Comparison of ENCODE assay signal across 10 cellular contexts in genomic region chr5:158676642-158677489, GRCh38.
DNase-seq lines count a peak whose midpoint lies in the region; ATAC-seq and TF ChIP-seq lines count a peak whose summit lies in the region.
"Had no signal": no experiment of that assay in that cellular context is flagged by ENCODE, and none has a peak within 500 bp of the region (broad histone marks: within the 10 kb centered on the region; RNA-seq: fewer than 3 reads in every experiment).

No MANE protein-coding gene starts in this region.

- H3K27ac Mint-ChIP-seq in osteocyte (ENCODE audit: unreplicated experiment), result no peak overlapping the region

- H3K4me3 ChIP-seq in adrenal gland, result no peak overlapping the region
- no peak overlapping the region for H3K4me3 ChIP-seq in retinal pigment epithelial cell (ENCODE audit: low read length)
- H3K4me3 ChIP-seq in left ventricle myocardium inferior, result no peak overlapping the region

- TF ChIP-seq CTCF in adrenal gland (IDR thresholded peaks at IDR 0.05) (peak in 4 of 6 experiments; percentile 18 to 24 (median 22)), retinal pigment epithelial cell (conservative IDR thresholded peaks at IDR 0.05; ENCODE audit: low read depth, low read length) (peak; percentile 12), left ventricle myocardium inferior (IDR thresholded peaks at IDR 0.05; ENCODE audit: borderline replicate concordance) (no peak), osteocyte (IDR thresholded peaks at IDR 0.05) (no peak)

- peaks cover 13% of the 10 kb centered on the region for H3K27me3 Mint-ChIP-seq in osteocyte (ENCODE audit: unreplicated experiment)

- no peak for TF ChIP-seq POLR2A in adrenal gland (IDR thresholded peaks at IDR 0.05)

- no peaks in the 10 kb centered on the region for H3K36me3 ChIP-seq in adrenal gland (replicated peaks in 1 of 2)
- no peaks in the 10 kb centered on the region for H3K36me3 ChIP-seq in left ventricle myocardium inferior

- no peaks in the 10 kb centered on the region for H3K4me1 ChIP-seq in adrenal gland (replicated peaks in 1 of 2)
- H3K4me1 ChIP-seq in left ventricle myocardium inferior, result peaks cover 6% of the 10 kb centered on the region

- H3K4me1 Mint-ChIP-seq in osteocyte (ENCODE audit: unreplicated experiment), result peaks cover 10% of the 10 kb centered on the region

- intact Hi-C loops in adrenal gland (cut with DNase I) (no loop called here), left ventricle myocardium inferior (cut with micrococcal nuclease) (no loop called here), left ventricle myocardium superior (cut with micrococcal nuclease) (no loop called here)

- no peaks in the 10 kb centered on the region for H3K9me3 Mint-ChIP-seq in osteocyte (ENCODE audit: unreplicated experiment)

- no peak for ATAC-seq in left ventricle myocardium superior

- no peaks in the 10 kb centered on the region for H3K9me3 ChIP-seq in adrenal gland (replicated peaks in 1 of 3)
- H3K9me3 ChIP-seq in left ventricle myocardium inferior (replicated peaks), result no peaks in the 10 kb centered on the region

- DNase-seq in NCI-H2081 (lab: John Stamatoyannopoulos, UW), result peak; percentile 35 to 61
- DNase-seq in NCI-H2081 treated with DMSO at 0.1 percent for 48 hours (lab: John Stamatoyannopoulos, UW), result no peak
- DNase-seq in HT-29 (ENCODE audit: low spot score), result peak; percentile 7
- DNase-seq in adrenal gland, result peak in 4 of 7 donors; percentile 5 to 25 (median 17)
- DNase-seq in retinal pigment epithelial cell (ENCODE audit: low read depth), result no peak
- DNase-seq in left ventricle myocardium inferior, result no peak
- no peak for DNase-seq in osteocyte (ENCODE audit: extremely low spot score, unreplicated experiment)
- no peak for DNase-seq in left ventricle myocardium superior
- DNase-seq: activated naive CD4-positive, alpha-beta T cell treated with anti-CD3 and anti-CD28 coated beads, Interleukin-2, amount 50 U/mL, for 16 hours; SW 1271 had no signal

- H3K4me3 Mint-ChIP-seq in osteocyte (ENCODE audit: unreplicated experiment), result no peak overlapping the region

- WGBS in adrenal gland, 4 donors, result 34 to 51% (median 47%) methylated on average over 14 of the region's 14 CpGs

- no peak overlapping the region for H3K27ac ChIP-seq in adrenal gland
- no peak overlapping the region for H3K27ac ChIP-seq in left ventricle myocardium inferior (replicated peaks)

- H3K27me3 ChIP-seq in adrenal gland (no peaks in the 10 kb centered on the region), left ventricle myocardium inferior (ENCODE audit: low read depth) (peaks cover 35% of the 10 kb centered on the region)

- no peaks in the 10 kb centered on the region for H3K36me3 Mint-ChIP-seq in osteocyte (ENCODE audit: unreplicated experiment)

Comparison
In these comparisons a context has a peak if more than half of its experiments do, and no peak if none do; other contexts are left out.
1. DNase-seq: peak in NCI-H2081 (2 of 2), HT-29 (single experiment) and adrenal gland (4 of 7); none in NCI-H2081 treated with DMSO at 0.1 percent for 48 hours (single experiment), retinal pigment epithelial cell (single experiment), left ventricle myocardium inferior (single experiment), osteocyte (single experiment) and left ventricle myocardium superior (single experiment).
2. CTCF ChIP-seq: peak in adrenal gland (4 of 6) and retinal pigment epithelial cell (single experiment); none in left ventricle myocardium inferior (single experiment) and osteocyte (single experiment).